Comparison of ENCODE assay signal across 8 cellular contexts in the genomic region with DNA sequence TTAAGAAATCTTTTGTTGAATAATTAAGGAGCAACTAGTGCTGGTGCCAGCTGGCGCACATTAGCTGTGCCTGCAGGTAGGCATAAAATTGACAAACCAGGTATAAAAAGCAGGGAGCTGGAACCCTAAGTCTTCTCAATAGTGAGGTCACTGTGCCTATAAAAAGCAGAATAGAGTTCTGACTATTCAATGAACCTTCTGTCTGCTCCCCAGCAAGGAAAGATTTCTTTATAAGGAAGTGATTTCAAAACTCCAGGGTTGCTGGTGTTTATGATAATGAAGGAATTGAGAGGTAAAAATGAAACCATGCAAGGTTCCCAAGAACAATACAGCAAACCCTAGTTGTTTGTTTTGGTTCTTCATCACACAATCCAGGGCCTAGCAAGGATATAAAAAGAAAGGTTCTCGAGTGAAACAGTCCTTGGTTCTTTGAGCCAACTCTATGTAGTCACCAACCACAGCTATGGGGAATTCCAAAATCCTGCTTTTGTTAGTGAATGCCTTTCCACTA.
DNase-seq lines count a peak whose midpoint lies in the region; ATAC-seq, FAIRE-seq and TF ChIP-seq lines count a peak whose summit lies in the region.

No MANE protein-coding gene starts in this region.

- peak; percentile 36 for ATAC-seq in stimulated activated effector memory CD8-positive, alpha-beta T cell treated with anti-CD3 and anti-CD28 coated beads, Interleukin-12 subunit alpha, Interleukin-12 subunit beta, amount 100 ng/mL, for 72 hours
- no peak for ATAC-seq in HG02852 (IDR thresholded peaks at IDR 0.05; ENCODE audit: unreplicated experiment)
- ATAC-seq in stimulated activated naive CD8-positive, alpha-beta T cell treated with anti-CD3 and anti-CD28 coated beads, Interleukin-15, Interleukin-2, amounts not matched to agents 100 U/mL and 50 U/mL, for 24 hours, result no peak

- DNase-seq in H54 (ENCODE audit: insufficient read length, low spot score) (peak; percentile 20), T1000 (lab: John Stamatoyannopoulos, UW) (peak; percentile 37), glomerular endothelial cell (ENCODE audit: extremely low read depth, low read depth, low spot score) (peak; percentile 29), NCI-H524 treated with DMSO at 0.1 percent for 48 hours (lab: John Stamatoyannopoulos, UW) (no peak), UCSD-AML1 (lab: John Stamatoyannopoulos, UW; ENCODE audit: unreplicated experiment) (no peak)
- DNase-seq in stimulated activated effector memory CD8-positive, alpha-beta T cell treated with anti-CD3 and anti-CD28 coated beads, Interleukin-12 subunit alpha, Interleukin-12 subunit beta, amount 100 ng/mL, for 72 hours (ENCODE audit: low spot score in 2 of 2), result no peak
- DNase-seq in stimulated activated naive CD8-positive, alpha-beta T cell treated with anti-CD3 and anti-CD28 coated beads, Interleukin-15, Interleukin-2, amounts not matched to agents 100 U/mL and 50 U/mL, for 24 hours, result no peak

- H3K4me1 Mint-ChIP-seq in stimulated activated effector memory CD8-positive, alpha-beta T cell treated with anti-CD3 and anti-CD28 coated beads, Interleukin-12 subunit alpha, Interleukin-12 subunit beta, amount 100 ng/mL, for 72 hours, result peaks cover 11% of the 10 kb centered on the region

- no peaks in the 10 kb centered on the region for H3K36me3 Mint-ChIP-seq in stimulated activated effector memory CD8-positive, alpha-beta T cell treated with anti-CD3 and anti-CD28 coated beads, Interleukin-12 subunit alpha, Interleukin-12 subunit beta, amount 100 ng/mL, for 72 hours

- peak overlapping the region; percentile 6 for H3K27ac Mint-ChIP-seq in stimulated activated effector memory CD8-positive, alpha-beta T cell treated with anti-CD3 and anti-CD28 coated beads, Interleukin-12 subunit alpha, Interleukin-12 subunit beta, amount 100 ng/mL, for 72 hours

- peak; percentile 93 for FAIRE-seq in H54 (lab: Jason Lieb, UNC)

- no peaks in the 10 kb centered on the region for H3K9me3 Mint-ChIP-seq in stimulated activated effector memory CD8-positive, alpha-beta T cell treated with anti-CD3 and anti-CD28 coated beads, Interleukin-12 subunit alpha, Interleukin-12 subunit beta, amount 100 ng/mL, for 72 hours

- no peak overlapping the region for H3K4me3 Mint-ChIP-seq in stimulated activated effector memory CD8-positive, alpha-beta T cell treated with anti-CD3 and anti-CD28 coated beads, Interleukin-12 subunit alpha, Interleukin-12 subunit beta, amount 100 ng/mL, for 72 hours

- no peak for TF ChIP-seq POLR2A in H54 (IDR thresholded peaks at IDR 0.05; ENCODE audit: low read depth, low read length)

Comparison
In these comparisons a context has a peak if more than half of its experiments do, and no peak if none do; other contexts are left out.
1. DNase-seq: peak in H54 (single experiment), T1000 (single experiment) and glomerular endothelial cell (single experiment); none in stimulated activated effector memory CD8-positive, alpha-beta T cell treated with anti-CD3 and anti-CD28 coated beads, Interleukin-12 subunit alpha, Interleukin-12 subunit beta, amount 100 ng/mL, for 72 hours (0 of 2), NCI-H524 treated with DMSO at 0.1 percent for 48 hours (single experiment), stimulated activated naive CD8-positive, alpha-beta T cell treated with anti-CD3 and anti-CD28 coated beads, Interleukin-15, Interleukin-2, amounts not matched to agents 100 U/mL and 50 U/mL, for 24 hours (single experiment) and UCSD-AML1 (single experiment).